In genomic region chr3:72860846-72861245, GRCh38 we compare ENCODE assay signal across 9 cellular contexts. TPM values are rescaled to one million over a fixed set of nuclear protein-coding genes. Genes with fewer than 3 reads are reported as not detected.
"Had no signal": no experiment of that assay in that cellular context is flagged by ENCODE, and none has a peak within 500 bp of the region (broad histone marks: within the 10 kb centered on the region; RNA-seq: fewer than 3 reads in every experiment).

No MANE protein-coding gene starts in this region.

- H3K9me3 Mint-ChIP-seq: IgD-negative memory B cell had no signal

- ATAC-seq: HepG2, K562 had no signal

- H3K4me3 Mint-ChIP-seq: IgD-negative memory B cell had no signal

- H3K4me3 ChIP-seq: K562 had no signal

- H3K27ac ChIP-seq: HL-60, KMS-11 had no signal

- H3K27ac Mint-ChIP-seq: IgD-negative memory B cell had no signal

- DNase-seq: IMR-90, KBM-7, KG1 had no signal

- H3K27me3 Mint-ChIP-seq: IgD-negative memory B cell had no signal

RNA-seq across cellular contexts. Expression of gene GXYLT2, which starts 27.0 kb away (rescaled TPM):
- total RNA-seq: HT-29 had no signal
- polyA plus RNA-seq: IgD-negative memory B cell had no signal
